Comparison of ENCODE assay signal across 27 cellular contexts in the genomic region with DNA sequence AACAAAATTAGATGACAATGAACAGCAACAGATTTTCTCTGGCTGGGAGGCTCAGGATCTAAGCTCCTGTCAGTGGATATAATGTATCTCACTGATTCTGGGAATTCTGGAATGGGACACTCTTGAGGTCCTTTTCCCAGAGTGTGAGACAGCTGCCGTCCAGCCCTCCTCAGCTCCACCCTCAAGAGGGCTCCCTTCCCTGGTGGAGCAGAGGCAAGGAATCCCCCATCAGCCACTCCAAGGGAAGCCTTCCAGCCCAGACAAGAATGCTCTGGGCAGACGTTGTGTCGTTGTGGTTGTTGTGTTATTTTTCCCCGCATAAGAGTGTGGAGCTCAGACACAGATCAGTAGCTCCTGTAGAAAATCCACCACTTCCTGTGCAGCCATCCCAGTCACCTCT. TPM values are rescaled to one million over a fixed set of nuclear protein-coding genes. Genes with fewer than 3 reads are reported as not detected.
"Had no signal": no experiment of that assay in that cellular context is flagged by ENCODE, and none has a peak within 500 bp of the region (broad histone marks: within the 10 kb centered on the region; RNA-seq: fewer than 3 reads in every experiment).

No MANE protein-coding gene starts in this region.

- H3K4me1 ChIP-seq: breast epithelium, esophagus muscularis mucosa, foreskin keratinocyte, heart right ventricle, right atrium auricular region, suprapubic skin, tibial nerve had no signal

- DNase-seq: activated CD4-positive, alpha-beta memory T cell treated with anti-CD3 and anti-CD28 coated beads, Interleukin-2, amount 10 ng/mL, durations not matched to agents 7 days and 5 days; activated CD4-positive, alpha-beta T cell treated with anti-CD3 and anti-CD28 coated beads for 1 hour; activated CD4-positive, alpha-beta T cell treated with anti-CD3 and anti-CD28 coated beads, Interleukin-2, amount 10 ng/mL, durations not matched to agents 7 days and 5 days; activated CD8-positive, alpha-beta memory T cell treated with anti-CD3 and anti-CD28 coated beads, Interleukin-2, amount 50 U/mL, for 48 hours; activated naive CD4-positive, alpha-beta T cell; activated T-cell treated with anti-CD3 and anti-CD28 coated beads, Interleukin-2, amount 50 U/mL, for 4 hours; central memory CD4-positive, alpha-beta T cell; foreskin keratinocyte; heart right ventricle; left cardiac atrium; left ventricle myocardium superior; mammary epithelial cell; natural killer cell; stimulated activated CD4-positive, alpha-beta T cell treated with anti-CD3 and anti-CD28 coated beads, Interleukin-1b, Interleukin-23, amount 100 ng/mL, for 48 hours; stimulated activated naive B cell treated with anti-CD40 and anti-IgM and Interleukin-4, amounts not matched to agents 10 μg/mL and 1 μg/mL and 100 μg/mL, for 72 hours; T-helper 17 cell; T1000 had no signal

- H3K36me3 ChIP-seq: breast epithelium, esophagus muscularis mucosa, heart right ventricle, right atrium auricular region, suprapubic skin, tibial nerve had no signal

- H3K27me3 ChIP-seq: breast epithelium, esophagus muscularis mucosa, foreskin keratinocyte, right atrium auricular region, suprapubic skin, tibial nerve had no signal

- ATAC-seq: activated naive CD4-positive, alpha-beta T cell treated with anti-CD3 and anti-CD28 coated beads, Interleukin-2, amount 50 U/mL, for 72 hours; activated T-cell treated with anti-CD3 and anti-CD28 coated beads, Interleukin-2, amount 50 U/mL, for 4 hours; foreskin keratinocyte; heart right ventricle; left cardiac atrium; left ventricle myocardium superior; natural killer cell; stimulated activated naive B cell treated with anti-CD40 and anti-IgM and Interleukin-4, amounts not matched to agents 10 μg/mL and 1 μg/mL and 100 μg/mL, for 72 hours; T-helper 17 cell had no signal

- H3K27ac ChIP-seq: breast epithelium, esophagus muscularis mucosa, foreskin keratinocyte, heart right ventricle, right atrium auricular region, suprapubic skin, tibial nerve had no signal

- H3K4me3 ChIP-seq: breast epithelium, esophagus muscularis mucosa, heart right ventricle, right atrium auricular region, smooth muscle cell, suprapubic skin, tibial nerve had no signal

- H3K27ac Mint-ChIP-seq: activated CD4-positive, alpha-beta memory T cell treated with anti-CD3 and anti-CD28 coated beads, Interleukin-2, amount 10 ng/mL, durations not matched to agents 7 days and 5 days; activated CD4-positive, alpha-beta T cell treated with anti-CD3 and anti-CD28 coated beads, Interleukin-2, amount 10 ng/mL, durations not matched to agents 7 days and 5 days; activated naive CD4-positive, alpha-beta T cell treated with anti-CD3 and anti-CD28 coated beads, Interleukin-2, amount 50 U/mL, for 72 hours; activated T-helper 2 cell treated with anti-CD3 and anti-CD28 coated beads, Interferon-gamma antibody, Interleukin-2, Interleukin-4, amounts not matched to agents 10 μg/mL and 5 μg/mL and 100 μg/mL, durations not matched to agents 14 hours and 24 hours and 36 hours; mesothelial cell of epicardium; natural killer cell; stimulated activated naive B cell treated with anti-CD40 and anti-IgM and Interleukin-4, amounts not matched to agents 10 μg/mL and 1 μg/mL and 100 μg/mL, for 72 hours; T-helper 17 cell had no signal

- H3K9me3 Mint-ChIP-seq: activated CD4-positive, alpha-beta memory T cell treated with anti-CD3 and anti-CD28 coated beads, Interleukin-2, amount 10 ng/mL, durations not matched to agents 7 days and 5 days; activated CD4-positive, alpha-beta T cell treated with anti-CD3 and anti-CD28 coated beads, Interleukin-2, amount 10 ng/mL, durations not matched to agents 7 days and 5 days; activated T-helper 2 cell treated with anti-CD3 and anti-CD28 coated beads, Interferon-gamma antibody, Interleukin-2, Interleukin-4, amounts not matched to agents 10 μg/mL and 5 μg/mL and 100 μg/mL, durations not matched to agents 14 hours and 24 hours and 36 hours had no signal

- H3K4me2 ChIP-seq: smooth muscle cell had no signal

- H3K36me3 Mint-ChIP-seq: activated naive CD4-positive, alpha-beta T cell treated with anti-CD3 and anti-CD28 coated beads, Interleukin-2, amount 50 U/mL, for 72 hours; mesothelial cell of epicardium; natural killer cell; stimulated activated naive B cell treated with anti-CD40 and anti-IgM and Interleukin-4, amounts not matched to agents 10 μg/mL and 1 μg/mL and 100 μg/mL, for 72 hours had no signal

- H3K9me3 ChIP-seq: breast epithelium, suprapubic skin had no signal

- H3K4me3 Mint-ChIP-seq: activated CD4-positive, alpha-beta memory T cell treated with anti-CD3 and anti-CD28 coated beads, Interleukin-2, amount 10 ng/mL, durations not matched to agents 7 days and 5 days; activated CD4-positive, alpha-beta T cell treated with anti-CD3 and anti-CD28 coated beads, Interleukin-2, amount 10 ng/mL, durations not matched to agents 7 days and 5 days; activated T-cell treated with anti-CD3 and anti-CD28 coated beads, Interleukin-2, amount 50 U/mL, for 4 hours; mesothelial cell of epicardium; natural killer cell; stimulated activated naive B cell treated with anti-CD40 and anti-IgM and Interleukin-4, amounts not matched to agents 10 μg/mL and 1 μg/mL and 100 μg/mL, for 72 hours; T-helper 17 cell had no signal

- H3K4me1 Mint-ChIP-seq: activated CD4-positive, alpha-beta memory T cell treated with anti-CD3 and anti-CD28 coated beads, Interleukin-2, amount 10 ng/mL, durations not matched to agents 7 days and 5 days; activated CD4-positive, alpha-beta T cell treated with anti-CD3 and anti-CD28 coated beads, Interleukin-2, amount 10 ng/mL, durations not matched to agents 7 days and 5 days; natural killer cell; stimulated activated naive B cell treated with anti-CD40 and anti-IgM and Interleukin-4, amounts not matched to agents 10 μg/mL and 1 μg/mL and 100 μg/mL, for 72 hours; T-helper 17 cell had no signal

- H3K27me3 Mint-ChIP-seq: activated CD4-positive, alpha-beta memory T cell treated with anti-CD3 and anti-CD28 coated beads, Interleukin-2, amount 10 ng/mL, durations not matched to agents 7 days and 5 days; T-helper 17 cell had no signal

RNA-seq across cellular contexts. Expression of gene ATP10B, which starts 47.7 kb away (rescaled TPM):
- total RNA-seq: activated CD4-positive, alpha-beta memory T cell treated with anti-CD3 and anti-CD28 coated beads, Interleukin-2, amount 10 ng/mL, durations not matched to agents 7 days and 5 days; activated CD4-positive, alpha-beta T cell treated with anti-CD3 and anti-CD28 coated beads, Interleukin-2, amount 10 ng/mL, durations not matched to agents 7 days and 5 days; activated naive CD4-positive, alpha-beta T cell treated with anti-CD3 and anti-CD28 coated beads, Interleukin-2, amount 50 U/mL, for 72 hours; activated T-helper 2 cell treated with anti-CD3 and anti-CD28 coated beads, Interferon-gamma antibody, Interleukin-2, Interleukin-4, amounts not matched to agents 10 μg/mL and 5 μg/mL and 100 μg/mL, durations not matched to agents 14 hours and 24 hours and 36 hours; foreskin keratinocyte; left ventricle myocardium superior; mesothelial cell of epicardium; natural killer cell; pulmonary artery endothelial cell; T-helper 17 cell had no signal
- polyA plus RNA-seq: foreskin keratinocyte, mammary epithelial cell, smooth muscle cell had no signal
